In the genomic region with DNA sequence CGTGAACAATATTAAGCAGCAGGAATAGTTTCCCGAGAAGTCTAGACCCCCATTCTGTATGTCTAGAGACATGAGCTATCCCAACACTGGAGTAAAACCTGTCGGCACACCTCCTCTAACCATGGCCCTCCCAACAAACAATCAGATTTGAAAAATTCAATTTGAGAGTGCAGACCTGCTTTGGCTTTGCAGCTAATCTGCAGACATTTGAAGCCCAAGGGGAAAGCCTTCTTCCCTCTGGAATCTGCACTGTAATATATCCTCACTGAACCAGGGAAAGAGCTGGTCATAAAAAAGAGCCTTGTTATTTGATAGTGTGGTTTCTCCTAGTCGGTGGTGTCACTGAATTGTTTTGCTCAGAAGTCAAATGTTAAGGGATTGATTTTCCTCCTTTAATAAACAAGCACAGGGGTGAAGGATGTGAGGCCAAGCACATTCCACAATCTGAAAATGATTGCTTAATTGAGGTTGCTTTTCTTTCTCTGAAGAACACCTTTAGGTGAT, we compare ENCODE assay signal across 2 cellular contexts.
TF ChIP-seq lines count a peak whose summit lies in the region.

No MANE protein-coding gene starts in this region.

TF ChIP-seq in SK-N-SH, 30 proteins besides CTCF, POLR2A, EP300 and RAD21 (continued from another document):
- TF ChIP-seq PBX3 (IDR thresholded peaks at IDR 0.05), result no peak

TF ChIP-seq in SK-N-SH treated with all-trans-retinoic acid at 6 μM for 48 hours, 23 proteins besides CTCF, POLR2A, EP300 and RAD21 (continued from another document):
- TF ChIP-seq TSHZ2 (CRISPR knock-in tag; IDR thresholded peaks at IDR 0.05) (no peak), TCF4 (CRISPR knock-in tag; IDR thresholded peaks at IDR 0.05; ENCODE audit: borderline replicate concordance) (no peak), TOX (CRISPR knock-in tag; IDR thresholded peaks at IDR 0.05; ENCODE audit: borderline replicate concordance) (no peak), ESRRG (CRISPR knock-in tag; IDR thresholded peaks at IDR 0.05) (no peak), CSDC2 (CRISPR knock-in tag; IDR thresholded peaks at IDR 0.05) (no peak), PPARA (CRISPR knock-in tag; IDR thresholded peaks at IDR 0.05; ENCODE audit: borderline replicate concordance) (no peak), OSR1 (CRISPR knock-in tag; IDR thresholded peaks at IDR 0.05) (no peak), ZC3H10 (CRISPR knock-in tag; IDR thresholded peaks at IDR 0.05) (no peak)
- TF ChIP-seq, protein P1, sequence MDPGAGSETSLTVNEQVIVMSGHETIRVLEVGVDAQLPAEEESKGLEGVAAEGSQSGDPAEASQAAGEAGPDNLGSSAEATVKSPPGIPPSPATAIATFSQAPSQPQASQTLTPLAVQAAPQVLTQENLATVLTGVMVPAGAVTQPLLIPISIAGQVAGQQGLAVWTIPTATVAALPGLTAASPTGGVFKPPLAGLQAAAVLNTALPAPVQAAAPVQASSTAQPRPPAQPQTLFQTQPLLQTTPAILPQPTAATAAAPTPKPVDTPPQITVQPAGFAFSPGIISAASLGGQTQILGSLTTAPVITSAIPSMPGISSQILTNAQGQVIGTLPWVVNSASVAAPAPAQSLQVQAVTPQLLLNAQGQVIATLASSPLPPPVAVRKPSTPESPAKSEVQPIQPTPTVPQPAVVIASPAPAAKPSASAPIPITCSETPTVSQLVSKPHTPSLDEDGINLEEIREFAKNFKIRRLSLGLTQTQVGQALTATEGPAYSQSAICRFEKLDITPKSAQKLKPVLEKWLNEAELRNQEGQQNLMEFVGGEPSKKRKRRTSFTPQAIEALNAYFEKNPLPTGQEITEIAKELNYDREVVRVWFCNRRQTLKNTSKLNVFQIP (CRISPR knock-in tag; IDR thresholded peaks at IDR 0.05; ENCODE audit: borderline replicate concordance, low read depth), result no peak
